Comparison of ENCODE assay signal across 1 cellular context in genomic region chr17:79930077-79930785, GRCh38.
TF ChIP-seq lines count a peak whose summit lies in the region.

No MANE protein-coding gene starts in this region.

TF ChIP-seq in GM12878, 131 proteins besides CTCF, POLR2A, EP300 and RAD21:
- no peak for TF ChIP-seq BHLHE40 (IDR thresholded peaks at IDR 0.05; ENCODE audit: borderline replicate concordance in 1 of 2, low read depth in 2 of 2, low read length in 1 of 2)
- TF ChIP-seq IKZF1 (conservative IDR thresholded peaks at IDR 0.05) = peak; percentile 28; the same call in 1 of the 2 replicates
- TF ChIP-seq BCLAF1 (IDR thresholded peaks at IDR 0.05) = no peak
- TF ChIP-seq NR2C2 (IDR thresholded peaks at IDR 0.05; ENCODE audit: borderline replicate concordance, control insufficient read depth, insufficient read length, low read depth) = no peak
TF ChIP-seq in GM12878: peak in this region for 1.
